ENCODE assay signal across 17 cellular contexts in genomic region chr6:157855325-157855724, GRCh38.
"Had no signal": no experiment of that assay in that cellular context is flagged by ENCODE, and none has a peak within 500 bp of the region (broad histone marks: within the 10 kb centered on the region; RNA-seq: fewer than 3 reads in every experiment).

No MANE protein-coding gene starts in this region.

- H3K4me3 ChIP-seq: dorsolateral prefrontal cortex, heart left ventricle, mucosa of descending colon, sigmoid colon, skin epidermis had no signal

- H3K27me3 ChIP-seq: dorsolateral prefrontal cortex, heart left ventricle, sigmoid colon had no signal

- DNase-seq: cortex of kidney; dorsolateral prefrontal cortex; effector CD8-positive, alpha-beta T cell; foreskin melanocyte; heart left ventricle; hypothalamus; kidney glomerular epithelial cell; mammary epithelial cell; natural killer cell; posterior cingulate gyrus; sigmoid colon; stimulated activated CD4-positive, alpha-beta T cell treated with anti-CD3 and anti-CD28 coated beads, Interleukin-2, amount 100 ng/mL, for 24 hours; stimulated activated naive CD4-positive, alpha-beta T cell had no signal

- H3K27ac Mint-ChIP-seq: natural killer cell, type B pancreatic cell had no signal

- H3K36me3 ChIP-seq: heart left ventricle, sigmoid colon had no signal

- H3K27me3 Mint-ChIP-seq: type B pancreatic cell had no signal

- ATAC-seq: heart left ventricle, natural killer cell had no signal

- H3K4me3 Mint-ChIP-seq: natural killer cell, neural crest cell, type B pancreatic cell had no signal

- H3K27ac ChIP-seq: heart left ventricle, skin epidermis had no signal
